In genomic region chr6:163175301-163175700, GRCh38 we compare ENCODE assay signal across 22 cellular contexts.
"Had no signal": no experiment of that assay in that cellular context is flagged by ENCODE, and none has a peak within 500 bp of the region (broad histone marks: within the 10 kb centered on the region; RNA-seq: fewer than 3 reads in every experiment).

No MANE protein-coding gene starts in this region.

- H3K9me3 Mint-ChIP-seq: activated T-cell treated with anti-CD3 and anti-CD28 coated beads, Interleukin-2, amount 50 U/mL, for 24 hours; activated T-helper 1 cell treated with anti-CD3 and anti-CD28 coated beads, Interleukin-12 subunit alpha, Interleukin-12 subunit beta, Interleukin-2, Interleukin-4 antibody, amounts not matched to agents 30 ng/mL and 10 ng/mL and 1 ng/mL, durations not matched to agents 14 hours and 24 hours and 36 hours had no signal

- H3K27me3 Mint-ChIP-seq: activated naive CD8-positive, alpha-beta T cell; brain had no signal

- DNase-seq: activated CD4-positive, alpha-beta T cell treated with anti-CD3 and anti-CD28 coated beads for 48 hours; activated CD4-positive, alpha-beta T cell treated with anti-CD3 and anti-CD28 coated beads, Interleukin-2, amount 50 U/mL, for 48 hours; activated CD4-positive, CD25-positive, alpha-beta regulatory T cell treated with anti-CD3 and anti-CD28 coated beads, Interleukin-2, amount 50 U/mL, for 72 hours; activated CD8-positive, alpha-beta memory T cell treated with anti-CD3 and anti-CD28 coated beads, Interleukin-2, amount 10 ng/mL, durations not matched to agents 7 days and 5 days; activated effector memory CD4-positive, alpha-beta T cell treated with Interleukin-2 at 50 U/mL for 16 hours; activated naive CD4-positive, alpha-beta T cell treated with Interleukin-2 at 50 U/mL for 16 hours; activated T-cell treated with anti-CD3 and anti-CD28 coated beads, Interleukin-2, amount 50 U/mL, for 24 hours; amygdala; MG63; MV-4-11; NCI-H1092 treated with DMSO at 0.1 percent for 48 hours; NCI-H187; NCI-H2081 treated with DMSO at 0.1 percent for 48 hours; NCI-H226; NCI-H69; SIG-M5; T-helper 17 cell; T-helper 9 cell had no signal

- H3K27ac Mint-ChIP-seq: activated CD8-positive, alpha-beta memory T cell treated with anti-CD3 and anti-CD28 coated beads, Interleukin-2, amount 10 ng/mL, durations not matched to agents 7 days and 5 days; activated naive CD8-positive, alpha-beta T cell; activated T-cell treated with anti-CD3 and anti-CD28 coated beads, Interleukin-2, amount 50 U/mL, for 24 hours; activated T-helper 1 cell treated with anti-CD3 and anti-CD28 coated beads, Interleukin-12 subunit alpha, Interleukin-12 subunit beta, Interleukin-2, Interleukin-4 antibody, amounts not matched to agents 30 ng/mL and 10 ng/mL and 1 ng/mL, durations not matched to agents 14 hours and 24 hours and 36 hours; brain; T-helper 17 cell; WTC11 had no signal

- H3K4me3 Mint-ChIP-seq: activated CD8-positive, alpha-beta memory T cell treated with anti-CD3 and anti-CD28 coated beads, Interleukin-2, amount 10 ng/mL, durations not matched to agents 7 days and 5 days; activated naive CD8-positive, alpha-beta T cell; activated T-cell treated with anti-CD3 and anti-CD28 coated beads, Interleukin-2, amount 50 U/mL, for 24 hours; activated T-helper 1 cell treated with anti-CD3 and anti-CD28 coated beads, Interleukin-12 subunit alpha, Interleukin-12 subunit beta, Interleukin-2, Interleukin-4 antibody, amounts not matched to agents 30 ng/mL and 10 ng/mL and 1 ng/mL, durations not matched to agents 14 hours and 24 hours and 36 hours; brain; T-helper 17 cell; WTC11 had no signal

- H3K4me1 Mint-ChIP-seq: activated CD8-positive, alpha-beta memory T cell treated with anti-CD3 and anti-CD28 coated beads, Interleukin-2, amount 10 ng/mL, durations not matched to agents 7 days and 5 days; T-helper 17 cell had no signal

- H3K36me3 Mint-ChIP-seq: activated CD8-positive, alpha-beta memory T cell treated with anti-CD3 and anti-CD28 coated beads, Interleukin-2, amount 10 ng/mL, durations not matched to agents 7 days and 5 days; activated naive CD8-positive, alpha-beta T cell; WTC11 had no signal
